2 cellular contexts compared by ENCODE assay signal in genomic region chr12:291153-291723, GRCh38.
A peak's percentile ranks its signal among the peaks of the same experiment; 100 is the strongest.
TF ChIP-seq lines count a peak whose summit lies in the region.

No MANE protein-coding gene starts in this region.

TF ChIP-seq in HepG2, 621 proteins besides CTCF, POLR2A, EP300 and RAD21 (continued from another document):
- TF ChIP-seq MLXIP (CRISPR knock-in tag; IDR thresholded peaks at IDR 0.05; ENCODE audit: borderline replicate concordance): no peak

TF ChIP-seq in Ishikawa, 13 proteins besides CTCF, POLR2A, EP300 and RAD21 (continued from another document):
- no peak for TF ChIP-seq REST (IDR thresholded peaks at IDR 0.05; ENCODE audit: low read depth)
- no peak for TF ChIP-seq FOXM1 (IDR thresholded peaks at IDR 0.05; ENCODE audit: borderline replicate concordance, low read depth)
- TF ChIP-seq EGR1 (IDR thresholded peaks at IDR 0.05): no peak
- no peak for TF ChIP-seq YY1 (IDR thresholded peaks at IDR 0.05; ENCODE audit: low read depth)
- peak; percentile 35; the same call in 1 of the 2 replicates for TF ChIP-seq CEBPB (IDR thresholded peaks at IDR 0.05)
